19 cellular contexts compared by ENCODE assay signal in genomic region chr11:85281550-85281949, GRCh38.
DNase-seq lines count a peak whose midpoint lies in the region; ATAC-seq and TF ChIP-seq lines count a peak whose summit lies in the region.
"Had no signal": no experiment of that assay in that cellular context is flagged by ENCODE, and none has a peak within 500 bp of the region (broad histone marks: within the 10 kb centered on the region; RNA-seq: fewer than 3 reads in every experiment).

No MANE protein-coding gene starts in this region.

- H3K27me3 Mint-ChIP-seq in activated B cell treated with CpG ODN at 0.5 μM for 24 hours = no peaks in the 10 kb centered on the region
- H3K27me3 Mint-ChIP-seq: CD8-positive, alpha-beta memory T cell had no signal

- H3K4me3 Mint-ChIP-seq in activated B cell treated with CpG ODN at 0.5 μM for 24 hours = no peak overlapping the region
- H3K4me3 Mint-ChIP-seq: CD8-positive, alpha-beta memory T cell had no signal

- intact Hi-C loops in activated B cell treated with CpG ODN at 0.5 μM for 24 hours (cut with micrococcal nuclease) = no loop called here

- no peak overlapping the region for H3K27ac Mint-ChIP-seq in activated B cell treated with CpG ODN at 0.5 μM for 24 hours
- H3K27ac Mint-ChIP-seq: CD8-positive, alpha-beta memory T cell had no signal

- CTCF ChIA-PET in activated B cell treated with CpG ODN at 0.5 μM for 24 hours (lab: Charles Lee) = no interaction called here

- ATAC-seq in activated B cell treated with CpG ODN at 0.5 μM for 24 hours (ENCODE audit: low read depth) (peak; percentile 37), GM21515 (IDR thresholded peaks at IDR 0.05; ENCODE audit: unreplicated experiment) (no peak), HG03469 (IDR thresholded peaks at IDR 0.05; ENCODE audit: unreplicated experiment) (no peak)
- ATAC-seq: A549 had no signal

- peaks cover 6% of the 10 kb centered on the region for H3K4me1 Mint-ChIP-seq in activated B cell treated with CpG ODN at 0.5 μM for 24 hours
- H3K4me1 Mint-ChIP-seq: CD8-positive, alpha-beta memory T cell had no signal

- H3K4me3 ChIP-seq in HL-60 (replicated peaks; ENCODE audit: insufficient read depth, low read length) = no peak overlapping the region
- H3K4me3 ChIP-seq: A549, BLaER1 had no signal

- peak overlapping the region; percentile 55 for H3K27ac ChIP-seq in HL-60 (replicated peaks)
- H3K27ac ChIP-seq: A549, BLaER1 had no signal

- POLR2A ChIA-PET in activated B cell treated with CpG ODN at 0.5 μM for 24 hours (lab: Charles Lee) = no interaction called here

- TF ChIP-seq CTCF in HL-60 (IDR thresholded peaks at IDR 0.05; ENCODE audit: insufficient read depth, low read length) (no peak), activated B cell treated with CpG ODN at 0.5 μM for 24 hours (IDR thresholded peaks at IDR 0.05) (no peak)

- H3K36me3 Mint-ChIP-seq in activated B cell treated with CpG ODN at 0.5 μM for 24 hours (ENCODE audit: low read depth) = no peaks in the 10 kb centered on the region
- H3K36me3 Mint-ChIP-seq: CD8-positive, alpha-beta memory T cell had no signal

- DNase-seq in HL-60 (ENCODE audit: low read depth in 1 of 2, low spot score in 1 of 2) (peak in 1 of 2 experiments; percentile 63), MV-4-11 (lab: John Stamatoyannopoulos, UW) (peak; percentile 90), OCI-M1 (lab: John Stamatoyannopoulos, UW) (peak; percentile 91), activated B cell treated with CpG ODN at 0.5 μM for 24 hours (no peak), NCI-H345 (lab: John Stamatoyannopoulos, UW) (no peak), NCI-H526 treated with DMSO at 0.1 percent for 48 hours (lab: John Stamatoyannopoulos, UW) (no peak)
- DNase-seq: CD8-positive, alpha-beta memory T cell; DMS53; EL; NCI-H1105 treated with DMSO at 0.1 percent for 48 hours; NCI-H1694 treated with DMSO at 0.1 percent for 48 hours; NCI-H510A treated with DMSO at 0.1 percent for 48 hours; NCI-H82; Right ventricle myocardium superior; SK-N-SH had no signal

- H3K9me3 Mint-ChIP-seq in activated B cell treated with CpG ODN at 0.5 μM for 24 hours = no peaks in the 10 kb centered on the region

- no peaks in the 10 kb centered on the region for H3K27me3 ChIP-seq in HL-60 (ENCODE audit: insufficient read depth, poor library complexity, severe bottlenecking)
- H3K27me3 ChIP-seq: BLaER1 had no signal

Comparison
In these comparisons a context has a peak if more than half of its experiments do, and no peak if none do; other contexts are left out.
1. DNase-seq: peak in MV-4-11 (single experiment) and OCI-M1 (single experiment); none in activated B cell treated with CpG ODN at 0.5 μM for 24 hours (single experiment), NCI-H345 (single experiment) and NCI-H526 treated with DMSO at 0.1 percent for 48 hours (single experiment).